8 cellular contexts compared by ENCODE assay signal in genomic region chr15:23564798-23565394, GRCh38. TPM values are rescaled to one million over a fixed set of nuclear protein-coding genes. Genes with fewer than 3 reads are reported as not detected.
DNase-seq lines count a peak whose midpoint lies in the region; ATAC-seq, FAIRE-seq and TF ChIP-seq lines count a peak whose summit lies in the region.

No MANE protein-coding gene starts in this region.

- H4K20me1 ChIP-seq in neural cell (ENCODE audit: insufficient read depth) = no peaks in the 10 kb centered on the region

- TF ChIP-seq CTCF in D721Med (IDR thresholded peaks at IDR 0.05; ENCODE audit: insufficient read depth, missing control alignments) (no peak), neural cell (IDR thresholded peaks at IDR 0.05; ENCODE audit: poor library complexity, severe bottlenecking) (no peak)

- ATAC-seq in GM18502 (IDR thresholded peaks at IDR 0.05; ENCODE audit: poor library complexity, unreplicated experiment) (no peak), GM18519 (IDR thresholded peaks at IDR 0.05; ENCODE audit: low FRiP score, unreplicated experiment) (no peak)

- peak overlapping the region; percentile 68 for H3K4me3 ChIP-seq in neural cell (ENCODE audit: low read length)

- TF ChIP-seq RAD21 in neural cell (conservative IDR thresholded peaks at IDR 0.05) = no peak

- H3F3A ChIP-seq in neural cell (ENCODE audit: insufficient read depth, low read length, poor library complexity, severe bottlenecking) = no peaks in the 10 kb centered on the region

- peak overlapping the region; percentile 73 for H3K9ac ChIP-seq in neural cell (ENCODE audit: low read length)

- H3K27ac ChIP-seq in angular gyrus (ENCODE audit: low read depth, low read length) (peak overlapping the region; percentile 70), neural cell (ENCODE audit: low read length) (peak overlapping the region; percentile 98)

- no peak overlapping the region for H3K4me2 ChIP-seq in neural cell (ENCODE audit: low read length)

- peak; percentile 33 for TF ChIP-seq EP300 in neural cell (conservative IDR thresholded peaks at IDR 0.05; ENCODE audit: poor library complexity, severe bottlenecking)

- peak; percentile 25 for FAIRE-seq in D721Med (lab: Jason Lieb, UNC)

- peak overlapping the region; percentile 34 for H2AFZ ChIP-seq in neural cell (ENCODE audit: low read depth, low read length)

- peaks cover 58% of the 10 kb centered on the region for H3K79me2 ChIP-seq in neural cell (replicated peaks; ENCODE audit: insufficient read depth, low read length)

- H3K9me2 ChIP-seq in neural cell (ENCODE audit: insufficient read depth, low read length) = no peaks in the 10 kb centered on the region

- DNase-seq in D721Med (ENCODE audit: insufficient read length, low spot score) = no peak
- peak; percentile 56 for DNase-seq in NCI-H146 treated with DMSO at 0.1 percent for 48 hours (lab: John Stamatoyannopoulos, UW; ENCODE audit: unreplicated experiment)
- DNase-seq in Ammon's horn (ENCODE audit: low spot score) = no peak
- no peak for DNase-seq in activated effector memory CD4-positive, alpha-beta T cell treated with Interleukin-2 at 50 U/mL for 16 hours

- H3K9me3 ChIP-seq in neural cell (ENCODE audit: low read length) = no peaks in the 10 kb centered on the region

- H3K27me3 ChIP-seq in neural cell (ENCODE audit: insufficient read depth, low read depth, low read length) = no peaks in the 10 kb centered on the region

- no peaks in the 10 kb centered on the region for H3K36me3 ChIP-seq in neural cell (ENCODE audit: insufficient read depth, low read length)

TF ChIP-seq in neural cell, 6 proteins besides CTCF, POLR2A, EP300 and RAD21:
- no peak for TF ChIP-seq MXI1 (conservative IDR thresholded peaks at IDR 0.05; ENCODE audit: poor library complexity, severe bottlenecking)
- TF ChIP-seq POLR2AphosphoS5 (IDR thresholded peaks at IDR 0.05) = peak; percentile 60
- TF ChIP-seq SMC3 (conservative IDR thresholded peaks at IDR 0.05; ENCODE audit: poor library complexity) = no peak
TF ChIP-seq in neural cell: peak in this region for 1.

RNA-seq across cellular contexts. Expression of gene MKRN3, which starts 0.6 kb away (rescaled TPM):
- 10.7 and 13.9 TPM in 2 replicates for polyA plus RNA-seq in neural cell
- 20.5 and 23.1 TPM in 2 replicates for polyA minus RNA-seq in neural cell
